ENCODE assay signal across 1 cellular context in genomic region chr18:5285326-5285725, GRCh38.
TF ChIP-seq lines count a peak whose summit lies in the region.

No MANE protein-coding gene starts in this region.

TF ChIP-seq in HepG2, 621 proteins besides CTCF, POLR2A, EP300 and RAD21 (continued from another document):
- TF ChIP-seq ZNF598 (CRISPR knock-in tag; IDR thresholded peaks at IDR 0.05; ENCODE audit: borderline replicate concordance) (no peak), NFRKB (IDR thresholded peaks at IDR 0.05) (no peak), HHEX (CRISPR knock-in tag; IDR thresholded peaks at IDR 0.05) (no peak), ATF7 (IDR thresholded peaks at IDR 0.05) (no peak), ATF7 (CRISPR knock-in tag; IDR thresholded peaks at IDR 0.05) (no peak), U2AF2 (IDR thresholded peaks at IDR 0.05; ENCODE audit: low read depth, low read length) (no peak), NKX3-1 (CRISPR knock-in tag; IDR thresholded peaks at IDR 0.05) (no peak), ZC3H13 (CRISPR knock-in tag; IDR thresholded peaks at IDR 0.05) (no peak), ZNF263 (CRISPR knock-in tag; IDR thresholded peaks at IDR 0.05) (no peak), SRF (IDR thresholded peaks at IDR 0.05; ENCODE audit: low read depth, low read length) (no peak), TRAFD1 (CRISPR knock-in tag; IDR thresholded peaks at IDR 0.05; ENCODE audit: borderline replicate concordance) (no peak), ZNF616 (CRISPR knock-in tag; IDR thresholded peaks at IDR 0.05; ENCODE audit: low read depth) (no peak)
- TF ChIP-seq, protein P1, sequence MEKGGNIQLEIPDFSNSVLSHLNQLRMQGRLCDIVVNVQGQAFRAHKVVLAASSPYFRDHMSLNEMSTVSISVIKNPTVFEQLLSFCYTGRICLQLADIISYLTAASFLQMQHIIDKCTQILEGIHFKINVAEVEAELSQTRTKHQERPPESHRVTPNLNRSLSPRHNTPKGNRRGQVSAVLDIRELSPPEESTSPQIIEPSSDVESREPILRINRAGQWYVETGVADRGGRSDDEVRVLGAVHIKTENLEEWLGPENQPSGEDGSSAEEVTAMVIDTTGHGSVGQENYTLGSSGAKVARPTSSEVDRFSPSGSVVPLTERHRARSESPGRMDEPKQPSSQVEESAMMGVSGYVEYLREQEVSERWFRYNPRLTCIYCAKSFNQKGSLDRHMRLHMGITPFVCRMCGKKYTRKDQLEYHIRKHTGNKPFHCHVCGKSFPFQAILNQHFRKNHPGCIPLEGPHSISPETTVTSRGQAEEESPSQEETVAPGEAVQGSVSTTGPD (CRISPR knock-in tag; IDR thresholded peaks at IDR 0.05) = no peak
